Comparison of ENCODE assay signal across 8 cellular contexts in genomic region chr6:31665501-31666336, GRCh38. TPM values are rescaled to one million over a fixed set of nuclear protein-coding genes. Genes with fewer than 3 reads are reported as not detected.
DNase-seq lines count a peak whose midpoint lies in the region; ATAC-seq and TF ChIP-seq lines count a peak whose summit lies in the region.

CSNK2B (plus strand) TSS chr6:31666080; CDS start chr6:31666832, 752 bp downstream.

- TF ChIP-seq CTCF in PC-9 (conservative IDR thresholded peaks at IDR 0.05), result no peak

- DNase-seq in DMS153 treated with DMSO at 0.1 percent for 48 hours (lab: John Stamatoyannopoulos, UW; ENCODE audit: unreplicated experiment), result peak; percentile 96
- peak; percentile 98 for DNase-seq in Jurkat, Clone E6-1 (ENCODE audit: low read depth, low spot score)
- peak; percentile 95 to 96 for DNase-seq in PC-9
- DNase-seq in activated T-cell treated with anti-CD3 and anti-CD28 coated beads, Interleukin-2, amount 50 U/mL, for 1 hour, result peak; percentile 96
- peak; percentile 98 for DNase-seq in erythroblast (lab: John Stamatoyannopoulos, UW)
- DNase-seq in stimulated activated CD8-positive, alpha-beta memory T cell treated with anti-CD3 and anti-CD28 coated beads, Interleukin-7, amount 100 ng/mL, for 24 hours (ENCODE audit: low read depth), result peak; percentile 95

- H3K27me3 ChIP-seq in PC-9 (ENCODE audit: insufficient read depth, low read depth) (no peaks in the 10 kb centered on the region), muscle layer of colon (ENCODE audit: control insufficient read depth in 1 of 2, insufficient read depth in 2 of 2, low read length in 2 of 2) (no peaks in the 10 kb centered on the region)

- peak within 1 kb of the TSS; percentile 80 for H3K27ac ChIP-seq in PC-9
- H3K27ac ChIP-seq in muscle layer of colon (ENCODE audit: low read depth, low read length), result peak within 1 kb of the TSS; percentile 95

- TF ChIP-seq POLR2A in erythroblast (IDR thresholded peaks at IDR 0.05; ENCODE audit: low read length), result peak; percentile 91

- H3K79me2 ChIP-seq in PC-9 (ENCODE audit: low read depth), result peaks cover 51% of the 10 kb centered on the region

- intact Hi-C loops in PC-9 (cut with micrococcal nuclease; ENCODE audit: unreplicated experiment), result loop anchor here (2.0 to 10.0 kb wide), 2 partner anchors 119 to 509 kb away; partner anchors contain the start of genes AGPAT1, ATP6V1G2, NFKBIL1 and RNF5

- peak; percentile 75 for ATAC-seq in GM21619 (IDR thresholded peaks at IDR 0.05; ENCODE audit: unreplicated experiment)

- H3K9me2 ChIP-seq in PC-9 (ENCODE audit: insufficient read depth), result no peaks in the 10 kb centered on the region

- H3K9me3 ChIP-seq in PC-9 (ENCODE audit: insufficient read depth, low read depth) (no peaks in the 10 kb centered on the region), muscle layer of colon (ENCODE audit: low read length) (no peaks in the 10 kb centered on the region)

- peak within 1 kb of the TSS; percentile 95 for H3K4me2 ChIP-seq in PC-9

- H3K9ac ChIP-seq in muscle layer of colon (ENCODE audit: low read length), result peak within 1 kb of the TSS; percentile 96

- POLR2A ChIA-PET in PC-9 (lab: Charles Lee; ENCODE audit: unreplicated experiment), result interaction anchor here (1.0 kb wide), 1 partner anchor 197 kb away, joined by 4 read pairs; the partner anchor contains the start of gene NEU1

- peak within 1 kb of the TSS; percentile 86 for H2AFZ ChIP-seq in PC-9

- H3K4me1 ChIP-seq in PC-9 (replicated peaks; ENCODE audit: insufficient read depth), result peaks cover 24% of the 10 kb centered on the region
- H3K4me1 ChIP-seq in muscle layer of colon (ENCODE audit: insufficient read depth, low read length), result peaks cover 43% of the 10 kb centered on the region

- H3K36me3 ChIP-seq in PC-9 (ENCODE audit: low read depth) (peaks cover 31% of the 10 kb centered on the region), muscle layer of colon (ENCODE audit: insufficient read depth, low read length) (peaks cover 57% of the 10 kb centered on the region)

- CTCF ChIA-PET in PC-9 (lab: Charles Lee), result no interaction called here

- H3K4me3 ChIP-seq in Jurkat, Clone E6-1 (ENCODE audit: low read length), result peak within 1 kb of the TSS; percentile 98
- peak within 1 kb of the TSS; percentile 90 for H3K4me3 ChIP-seq in PC-9
- peak within 1 kb of the TSS; percentile 85 to 96 for H3K4me3 ChIP-seq in muscle layer of colon (ENCODE audit: low read depth in 1 of 2, low read length in 2 of 2)

- H4K20me1 ChIP-seq in PC-9 (ENCODE audit: insufficient read depth), result peaks cover 3% of the 10 kb centered on the region; the same call in 1 of the 2 replicates

- no TSS peak for BruUV-seq in PC-9 (replicated peaks; lab: Mats Ljungman, UMichigan)

- H3F3A ChIP-seq in PC-9 (ENCODE audit: insufficient read depth, low read depth), result peaks cover 18% of the 10 kb centered on the region

RNA-seq across cellular contexts. Expression of gene CSNK2B, which starts in this region (rescaled TPM):
- polyA plus RNA-seq in Jurkat, Clone E6-1 (2012; ENCODE audit: insufficient read depth, insufficient read length), result 439 TPM
- 152 and 173 TPM in 2 replicates for total RNA-seq in PC-9 (2021)

Comparison
In these comparisons a context has a peak if more than half of its experiments do, and no peak if none do; other contexts are left out.
1. Peak in every context shown above with its lines: DNase-seq, ATAC-seq, H3K4me3 ChIP-seq and H3K27ac ChIP-seq.